In genomic region chr11:77819921-77820564, GRCh38 we compare ENCODE assay signal across 8 cellular contexts. TPM values are rescaled to one million over a fixed set of nuclear protein-coding genes. Genes with fewer than 3 reads are reported as not detected.
A peak's percentile ranks its signal among the peaks of the same experiment; 100 is the strongest.
DNase-seq lines count a peak whose midpoint lies in the region; ATAC-seq and TF ChIP-seq lines count a peak whose summit lies in the region.

No MANE protein-coding gene starts in this region.

- ATAC-seq in GM18868 (IDR thresholded peaks at IDR 0.05; ENCODE audit: unreplicated experiment) (peak; percentile 8), HG03159 (IDR thresholded peaks at IDR 0.05; ENCODE audit: unreplicated experiment) (peak; percentile 8), heart left ventricle (peak in 3 of 4 donors; percentile 19 to 45 (median 20))

- WGBS in heart left ventricle, 4 donors = 0 to 1% (median 0%) methylated on average over 24 to 55 of the region's 55 CpGs

- H3K4me3 ChIP-seq in PC-9 (peak overlapping the region; percentile 89), heart left ventricle (peak overlapping the region; percentile 81 to 100 (median 98))

- TF ChIP-seq CTCF in PC-9 (conservative IDR thresholded peaks at IDR 0.05) (no peak), heart left ventricle (IDR thresholded peaks at IDR 0.05) (no peak)

- peak; percentile 29 for DNase-seq in AG08396 (ENCODE audit: low spot score)
- peak; percentile 61 to 70 for DNase-seq in PC-9
- DNase-seq in activated naive CD4-positive, alpha-beta T cell treated with anti-CD3 and anti-CD28 coated beads, Interleukin-2, amount 50 U/mL, for 16 hours = peak; percentile 39
- peak; percentile 48 to 73 (median 54) for DNase-seq in heart left ventricle
- peak; percentile 83 for DNase-seq in posterior vena cava (ENCODE audit: low spot score)
- no peak for DNase-seq in cortex of kidney (lab: John Stamatoyannopoulos, UW)

- H3K27me3 ChIP-seq in PC-9 (ENCODE audit: insufficient read depth, low read depth) = no peaks in the 10 kb centered on the region
- H3K27me3 ChIP-seq in heart left ventricle = no peaks in the 10 kb centered on the region

- no peaks in the 10 kb centered on the region for H3K9me2 ChIP-seq in PC-9 (ENCODE audit: insufficient read depth)

- H3K9me3 ChIP-seq in PC-9 (ENCODE audit: insufficient read depth, low read depth) (peaks cover 6% of the 10 kb centered on the region; the same call in 1 of the 2 replicates), heart left ventricle (peaks cover 0 to 3% (median 0%) of the 10 kb centered on the region in 12 donors)

- H3K27ac ChIP-seq in PC-9 = peak overlapping the region; percentile 55
- H3K27ac ChIP-seq in heart left ventricle = peak overlapping the region; percentile 84 to 98 (median 97)

- peaks cover 41% of the 10 kb centered on the region for H4K20me1 ChIP-seq in PC-9 (ENCODE audit: insufficient read depth)

- H3F3A ChIP-seq in PC-9 (ENCODE audit: insufficient read depth, low read depth) = peaks cover 14% of the 10 kb centered on the region

- peak overlapping the region; percentile 99 for H3K4me2 ChIP-seq in PC-9

- TF ChIP-seq POLR2A in heart left ventricle (IDR thresholded peaks at IDR 0.05) = no peak

- POLR2A ChIA-PET in PC-9 (lab: Charles Lee; ENCODE audit: unreplicated experiment) = interaction anchor here (0.7 kb wide), 1 partner anchor 800 kb away, joined by 3 read pairs; no protein-coding TSS in a partner anchor

- H3K36me3 ChIP-seq in PC-9 (ENCODE audit: low read depth) (peaks cover 28% of the 10 kb centered on the region), heart left ventricle (no peaks in the 10 kb centered on the region)

- peaks cover 38% of the 10 kb centered on the region for H3K4me1 ChIP-seq in PC-9 (replicated peaks; ENCODE audit: insufficient read depth)
- H3K4me1 ChIP-seq in heart left ventricle = peaks cover 0 to 62% (median 50%) of the 10 kb centered on the region in 12 donors

- BruUV-seq in PC-9 (replicated peaks; lab: Mats Ljungman, UMichigan) = TSS peak; percentile 23

- peak overlapping the region; percentile 95 for H2AFZ ChIP-seq in PC-9

- peaks cover 54% of the 10 kb centered on the region for H3K79me2 ChIP-seq in PC-9 (ENCODE audit: low read depth)

- CTCF ChIA-PET in PC-9 (lab: Charles Lee) = interaction anchor here (1.5 kb wide), 1 partner anchor 175 kb away, joined by 5 read pairs; no protein-coding TSS in a partner anchor

- intact Hi-C loops in PC-9 (cut with micrococcal nuclease; ENCODE audit: unreplicated experiment) (loop anchor here (1.0 to 5.0 kb wide), 4 partner anchors 183 to 742 kb away; partner anchors contain the start of genes CLNS1A, KCTD21 and USP35), heart left ventricle (cut with DNase I) (loop anchor here (1.0 to 10.0 kb wide), 10 partner anchors 17 to 183 kb away; partner anchors contain the start of genes INTS4 (in 6 of the 10) and CLNS1A (in 2 of the 10)), posterior vena cava (cut with DNase I) (no loop called here)

RNA-seq across cellular contexts. Expression of gene RSF1, which starts 0.5 kb away (rescaled TPM):
- total RNA-seq in PC-9 (2021) (110 and 124 TPM in 2 replicates), heart left ventricle (10 to 100 TPM; 32.8 to 49.2 (median 43.6) TPM), posterior vena cava (10 to 100 TPM; 54.9 to 69.5 TPM)
- 10 to 100 TPM; 11.2 to 16.9 TPM for polyA plus RNA-seq in heart left ventricle

RNA-seq across cellular contexts. Expression of gene AAMDC, which starts 0.9 kb away (rescaled TPM):
- total RNA-seq in PC-9 (2021) (39.8 and 59.3 TPM in 2 replicates), heart left ventricle (100 to 1,000 TPM in 3 of 9 donors, 10 to 100 TPM in 6; 56.9 to 123 (median 77.0) TPM), posterior vena cava (10 to 100 TPM; 19.5 to 25.3 TPM)
- polyA plus RNA-seq in heart left ventricle = 100 to 1,000 TPM; 108 to 337 TPM

Comparison
In these comparisons a context has a peak if more than half of its experiments do, and no peak if none do; other contexts are left out.
1. intact Hi-C loops: an anchor here in PC-9 (1.0 to 5.0 kb wide) and heart left ventricle (1.0 to 10.0 kb wide); none called in posterior vena cava.